In the genomic region with DNA sequence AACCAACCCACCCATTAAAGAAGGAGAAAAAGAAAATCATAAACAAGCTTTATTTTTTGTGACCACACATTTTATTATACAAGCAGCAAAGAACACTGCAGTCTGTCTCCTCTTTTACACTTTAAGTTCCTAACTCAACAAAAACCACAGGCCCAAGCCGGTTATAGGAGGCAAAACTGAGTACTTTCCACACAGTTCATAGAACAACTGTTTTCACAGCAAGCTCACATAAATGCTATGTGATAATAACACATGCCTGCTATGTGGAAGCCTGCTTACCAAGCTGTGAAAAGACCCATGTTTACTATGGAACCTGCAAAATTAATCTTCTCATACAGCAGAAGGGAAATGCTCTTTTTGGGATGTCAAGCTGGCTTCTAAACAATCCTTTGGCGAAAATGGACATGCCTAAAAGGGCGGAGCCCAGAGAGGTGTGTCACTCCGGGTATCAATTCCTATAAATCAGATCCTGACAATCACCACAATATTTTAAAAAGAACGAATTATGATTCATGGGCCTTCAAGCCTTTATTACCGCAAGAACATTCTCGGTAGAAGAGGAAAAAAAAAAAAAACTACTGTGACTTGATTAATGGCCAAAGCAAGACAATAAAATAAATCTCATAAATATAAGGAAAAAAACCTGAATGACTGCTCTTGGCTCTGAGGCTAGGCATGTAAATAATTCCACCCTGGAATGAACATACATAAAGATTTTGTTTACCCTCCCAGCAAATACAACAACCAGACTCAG, we compare ENCODE assay signal across 9 cellular contexts. TPM values are rescaled to one million over a fixed set of nuclear protein-coding genes. Genes with fewer than 3 reads are reported as not detected.
DNase-seq lines count a peak whose midpoint lies in the region; ATAC-seq and TF ChIP-seq lines count a peak whose summit lies in the region.
"Had no signal": no experiment of that assay in that cellular context is flagged by ENCODE, and none has a peak within 500 bp of the region (broad histone marks: within the 10 kb centered on the region; RNA-seq: fewer than 3 reads in every experiment).

No MANE protein-coding gene starts in this region.

- no peak for ATAC-seq in DND-41 (ENCODE audit: insufficient read depth, low read depth)
- no peak for ATAC-seq in GM19455 (IDR thresholded peaks at IDR 0.05; ENCODE audit: unreplicated experiment)
- ATAC-seq in HG02678 (IDR thresholded peaks at IDR 0.05; ENCODE audit: unreplicated experiment): no peak
- ATAC-seq: activated naive CD4-positive, alpha-beta T cell treated with anti-CD3 and anti-CD28 coated beads, Interleukin-2, amount 50 U/mL, for 72 hours had no signal

- peaks cover 26% of the 10 kb centered on the region for H3K79me2 ChIP-seq in DND-41 (ENCODE audit: insufficient read depth, low read length)
- peaks cover 76% of the 10 kb centered on the region for H3K79me2 ChIP-seq in neural progenitor cell (ENCODE audit: low read depth)

- peaks cover 47% of the 10 kb centered on the region for H3K4me1 Mint-ChIP-seq in neural progenitor cell

- H3K9ac ChIP-seq in DND-41 (ENCODE audit: low read depth, low read length) (no peak overlapping the region), duodenal mucosa (ENCODE audit: low read depth in 1 of 2, low read length in 2 of 2) (peak overlapping the region; percentile 22 to 29), neural progenitor cell (no peak overlapping the region)

- H3K27ac Mint-ChIP-seq in neural progenitor cell: no peak overlapping the region

- H2AFZ ChIP-seq in DND-41 (ENCODE audit: low read depth, low read length): no peak overlapping the region
- H2AFZ ChIP-seq in neural progenitor cell (replicated peaks): no peak overlapping the region

- DNase-seq in DND-41: no peak
- peak; percentile 1 for DNase-seq in LoVo (ENCODE audit: low spot score)
- DNase-seq in neural progenitor cell (ENCODE audit: low spot score): no peak
- no peak for DNase-seq in GM10248 (ENCODE audit: extremely low spot score)
- DNase-seq in HK-2 (ENCODE audit: unreplicated experiment): no peak

- peaks cover 6% of the 10 kb centered on the region for H3K27me3 Mint-ChIP-seq in neural progenitor cell (ENCODE audit: insufficient read depth, low read depth)

- H4K20me1 ChIP-seq in DND-41 (ENCODE audit: insufficient read depth, low read length): peaks cover 10% of the 10 kb centered on the region
- H4K20me1 ChIP-seq in neural progenitor cell (ENCODE audit: low read depth): peaks cover 52% of the 10 kb centered on the region

- H3K4me3 Mint-ChIP-seq in neural progenitor cell: peak overlapping the region; percentile 100

- no peak overlapping the region for H3K27ac ChIP-seq in DND-41 (ENCODE audit: low read length)
- H3K27ac ChIP-seq in duodenal mucosa (ENCODE audit: low read depth, low read length): no peak overlapping the region
- H3K27ac ChIP-seq in neural progenitor cell: no peak overlapping the region

- H3K4me1 ChIP-seq in DND-41 (ENCODE audit: insufficient read depth, low read length) (peaks cover 28% of the 10 kb centered on the region), duodenal mucosa (ENCODE audit: control insufficient read depth in 1 of 2, insufficient read depth in 2 of 2, low read length in 2 of 2) (peaks cover 25 to 27% of the 10 kb centered on the region in 2 donors), neural progenitor cell (peaks cover 34% of the 10 kb centered on the region)

- H3K9me3 Mint-ChIP-seq in neural progenitor cell: no peaks in the 10 kb centered on the region

- CTCF ChIA-PET in GM10248 (lab: Yijun Ruan, JAX): interaction anchor here (0.7 to 1.5 kb wide), 4 partner anchors 9 to 189 kb away, joined by 3 to 7 read pairs (median 3); no protein-coding TSS in a partner anchor

- POLR2A ChIA-PET in GM10248 (lab: Yijun Ruan, JAX): no interaction called here

- H3K9me3 ChIP-seq in DND-41 (ENCODE audit: insufficient read depth, low read length, severe bottlenecking): no peaks in the 10 kb centered on the region
- no peaks in the 10 kb centered on the region for H3K9me3 ChIP-seq in duodenal mucosa (ENCODE audit: control insufficient read depth in 1 of 2, low read length in 2 of 2)
- H3K9me3 ChIP-seq in neural progenitor cell (ENCODE audit: low read depth): no peaks in the 10 kb centered on the region

- H3K27me3 ChIP-seq in DND-41 (ENCODE audit: insufficient read depth, low read length, poor library complexity): peaks cover under 1% of the 10 kb centered on the region
- no peaks in the 10 kb centered on the region for H3K27me3 ChIP-seq in duodenal mucosa (ENCODE audit: control insufficient read depth in 1 of 2, insufficient read depth in 2 of 2, low read length in 2 of 2)
- H3K27me3 ChIP-seq in neural progenitor cell: no peaks in the 10 kb centered on the region

- H3K4me2 ChIP-seq in DND-41 (ENCODE audit: insufficient read depth, low read length): peak overlapping the region; percentile 91; the same call in 1 of the 2 replicates
- H3K4me2 ChIP-seq in neural progenitor cell: peak overlapping the region; percentile 87

- TF ChIP-seq CTCF in DND-41 (IDR thresholded peaks at IDR 0.05; ENCODE audit: borderline replicate concordance, extremely low read depth, low read length, poor library complexity, severe bottlenecking): no peak
- no peak for TF ChIP-seq CTCF in neural progenitor cell (IDR thresholded peaks at IDR 0.05)
- TF ChIP-seq CTCF in GM10248 (IDR thresholded peaks at IDR 0.05; ENCODE audit: control extremely low read depth, extremely low read depth, low read depth, missing control alignments): no peak

- H3K36me3 ChIP-seq in DND-41 (ENCODE audit: insufficient read depth, low read length) (no peaks in the 10 kb centered on the region), duodenal mucosa (ENCODE audit: control insufficient read depth in 1 of 2, insufficient read depth in 2 of 2, low read length in 2 of 2) (no peaks in the 10 kb centered on the region), neural progenitor cell (no peaks in the 10 kb centered on the region)

- peaks cover 53% of the 10 kb centered on the region for H3F3A ChIP-seq in neural progenitor cell (ENCODE audit: low read depth)

- H3K36me3 Mint-ChIP-seq in neural progenitor cell: peaks cover 17% of the 10 kb centered on the region

- H3K4me3 ChIP-seq in DND-41 (ENCODE audit: low read depth in 1 of 2, low read length in 2 of 2) (no peak overlapping the region), duodenal mucosa (ENCODE audit: low read depth in 1 of 2, low read length in 2 of 2) (peak overlapping the region; percentile 30 to 83), neural progenitor cell (peak overlapping the region; percentile 78)

RNA-seq across cellular contexts. Expression of a gene that starts 2.6 kb away (rescaled TPM):
- total RNA-seq in neural progenitor cell (ENCODE audit: low replicate concordance): 8.3 and 12.3 TPM in 2 replicates

Comparison
In these comparisons a context has a peak if more than half of its experiments do, and no peak if none do; other contexts are left out.
1. H3K4me3 ChIP-seq: peak in duodenal mucosa (2 of 2) and neural progenitor cell (single experiment); none in DND-41 (0 of 2).
2. H3K9ac ChIP-seq: peak in duodenal mucosa (2 of 2); none in DND-41 (single experiment) and neural progenitor cell (single experiment).